32 cellular contexts compared by ENCODE assay signal in genomic region chr6:165001502-165002157, GRCh38.
"Had no signal": no experiment of that assay in that cellular context is flagged by ENCODE, and none has a peak within 500 bp of the region (broad histone marks: within the 10 kb centered on the region; RNA-seq: fewer than 3 reads in every experiment).

No MANE protein-coding gene starts in this region.

- H3K9me3 ChIP-seq: adrenal gland, body of pancreas had no signal

- H3K4me1 ChIP-seq: adrenal gland, body of pancreas, breast epithelium had no signal

- H3K36me3 ChIP-seq: adrenal gland, brain microvascular endothelial cell, breast epithelium had no signal

- H3K4me3 ChIP-seq: adrenal gland, body of pancreas, breast epithelium had no signal

- H3K27me3 ChIP-seq: adrenal gland, body of pancreas, brain microvascular endothelial cell, breast epithelium had no signal

- DNase-seq: activated B cell treated with CpG ODN at 0.5 μM for 24 hours; activated CD4-positive, alpha-beta memory T cell treated with anti-CD3 and anti-CD28 coated beads for 36 hours; activated CD4-positive, alpha-beta T cell treated with anti-CD3 and anti-CD28 coated beads for 4 hours; activated CD4-positive, alpha-beta T cell treated with anti-CD3 and anti-CD28 coated beads, Interleukin-2, amount 10 ng/mL, durations not matched to agents 24 days and 14 days; activated CD4-positive, alpha-beta T cell treated with anti-CD3 and anti-CD28 coated beads, Interleukin-2, amount 50 U/mL, for 1 hour; activated CD4-positive, alpha-beta T cell treated with anti-CD3 and anti-CD28 coated beads, Interleukin-2, amount 50 U/mL, for 4 hours; activated CD4-positive, CD25-positive, alpha-beta regulatory T cell treated with anti-CD3 and anti-CD28 coated beads, Interleukin-2, amount 50 U/mL, for 72 hours; activated CD8-positive, alpha-beta memory T cell treated with anti-CD3 and anti-CD28 coated beads, Interleukin-2, amount 50 U/mL, for 4 hours; activated CD8-positive, alpha-beta T cell treated with anti-CD3 and anti-CD28 coated beads for 36 hours; activated effector memory CD4-positive, alpha-beta T cell treated with anti-CD3 and anti-CD28 coated beads, Interleukin-2, amount 50 U/mL, for 16 hours; activated gamma-delta T cell treated with Interleukin-2 at 50 U/mL for 16 hours; activated naive CD4-positive, alpha-beta T cell; activated naive CD4-positive, alpha-beta T cell treated with anti-CD3 and anti-CD28 coated beads for 36 hours; activated naive CD4-positive, alpha-beta T cell treated with anti-CD3 and anti-CD28 coated beads, Interleukin-2, amount 50 U/mL, for 16 hours; activated naive CD8-positive, alpha-beta T cell treated with anti-CD3 and anti-CD28 coated beads for 36 hours; activated T-cell treated with anti-CD3 and anti-CD28 coated beads for 4 hours; activated T-cell treated with anti-CD3 and anti-CD28 coated beads, Interleukin-2, amount 50 U/mL, for 1 hour; activated T-cell treated with anti-CD3 and anti-CD28 coated beads, Interleukin-2, amount 50 U/mL, for 4 hours; activated T-cell treated with anti-CD3 and anti-CD28 coated beads, Interleukin-2, amount 50 U/mL, for 72 hours; adrenal gland; amniotic stem cell; aorta; body of pancreas; brain microvascular endothelial cell; central memory CD4-positive, alpha-beta T cell; T-helper 1 cell; T-helper 2 cell; T-helper 9 cell had no signal

- ATAC-seq: activated CD8-positive, alpha-beta T cell treated with anti-CD3 and anti-CD28 coated beads for 36 hours; activated naive CD4-positive, alpha-beta T cell treated with anti-CD3 and anti-CD28 coated beads, Interleukin-2, amount 50 U/mL, for 72 hours; activated T-cell treated with anti-CD3 and anti-CD28 coated beads, Interleukin-2, amount 50 U/mL, for 4 hours; activated T-cell treated with anti-CD3 and anti-CD28 coated beads, Interleukin-2, amount 50 U/mL, for 72 hours; activated T-helper 17 cell treated with anti-CD3 and anti-CD28 coated beads, Interleukin-2, amount 50 U/mL, for 72 hours; body of pancreas had no signal

- H3K27ac ChIP-seq: adrenal gland, body of pancreas, brain microvascular endothelial cell, breast epithelium, VCaP had no signal
